ENCODE assay signal across 1 cellular context in genomic region chr12:46385439-46385838, GRCh38.
TF ChIP-seq lines count a peak whose summit lies in the region.

No MANE protein-coding gene starts in this region.

TF ChIP-seq in HepG2, 621 proteins besides CTCF, POLR2A, EP300 and RAD21 (continued from another document and continues in another):
- TF ChIP-seq POGK (CRISPR knock-in tag; conservative IDR thresholded peaks at IDR 0.05) = 0 out of 2 replicates have a peak, but pooled peaks have one; percentile 47
- TF ChIP-seq TBX2 (CRISPR knock-in tag; IDR thresholded peaks at IDR 0.05; ENCODE audit: borderline replicate concordance) = peak; percentile 18; the same call in 1 of the 2 replicates
- no peak for TF ChIP-seq SRSF4 (IDR thresholded peaks at IDR 0.05; ENCODE audit: low read depth, low read length, poor library complexity, severe bottlenecking)
- no peak for TF ChIP-seq ZNF432 (CRISPR knock-in tag; IDR thresholded peaks at IDR 0.05; ENCODE audit: borderline replicate concordance)
- peak; percentile 65 for TF ChIP-seq ZMYM4 (CRISPR knock-in tag; IDR thresholded peaks at IDR 0.05)
- peak; percentile 83 for TF ChIP-seq MED1 (CRISPR knock-in tag; IDR thresholded peaks at IDR 0.05)
- TF ChIP-seq GFI1 (CRISPR knock-in tag; IDR thresholded peaks at IDR 0.05; ENCODE audit: borderline replicate concordance) = peak; percentile 23; the same call in 1 of the 2 replicates
- no peak for TF ChIP-seq CBX1 (IDR thresholded peaks at IDR 0.05; ENCODE audit: low read depth)
- 0 out of 2 replicates have a peak, but pooled peaks have one; percentile 41 for TF ChIP-seq ZNF264 (CRISPR knock-in tag; IDR thresholded peaks at IDR 0.05)
- no peak for TF ChIP-seq MTERF4 (CRISPR knock-in tag; IDR thresholded peaks at IDR 0.05)
- no peak for TF ChIP-seq ZNF703 (CRISPR knock-in tag; IDR thresholded peaks at IDR 0.05; ENCODE audit: borderline replicate concordance)
- TF ChIP-seq NCOA2 (CRISPR knock-in tag; IDR thresholded peaks at IDR 0.05) = peak; percentile 33; the same call in 1 of the 2 replicates
- no peak for TF ChIP-seq ZIK1 (CRISPR knock-in tag; IDR thresholded peaks at IDR 0.05; ENCODE audit: borderline replicate concordance, low read depth)
- no peak for TF ChIP-seq NR3C1 (CRISPR knock-in tag; IDR thresholded peaks at IDR 0.05)
- TF ChIP-seq HBP1 (CRISPR knock-in tag; IDR thresholded peaks at IDR 0.05; ENCODE audit: low read depth) = peak; percentile 79
- TF ChIP-seq UBTF (CRISPR knock-in tag; IDR thresholded peaks at IDR 0.05) = peak; percentile 30; the same call in 1 of the 2 replicates
- TF ChIP-seq TAF1 (CRISPR knock-in tag; IDR thresholded peaks at IDR 0.05) = peak; percentile 39; the same call in 1 of the 2 replicates
- 0 out of 2 replicates have a peak, but pooled peaks have one; percentile 11 for TF ChIP-seq ZNF121 (CRISPR knock-in tag; IDR thresholded peaks at IDR 0.05)
- TF ChIP-seq KAT7 (CRISPR knock-in tag; IDR thresholded peaks at IDR 0.05; ENCODE audit: borderline replicate concordance) = peak; percentile 61; the same call in 1 of the 2 replicates
- TF ChIP-seq ATRX (CRISPR knock-in tag; IDR thresholded peaks at IDR 0.05; ENCODE audit: borderline replicate concordance) = no peak
- TF ChIP-seq AHR (CRISPR knock-in tag; IDR thresholded peaks at IDR 0.05) = no peak
- TF ChIP-seq ZNF761 (CRISPR knock-in tag; conservative IDR thresholded peaks at IDR 0.05) = 0 out of 2 replicates have a peak, but pooled peaks have one; percentile 48
- 0 out of 2 replicates have a peak, but pooled peaks have one; percentile 45 for TF ChIP-seq TGIF2 (CRISPR knock-in tag; IDR thresholded peaks at IDR 0.05)
- no peak for TF ChIP-seq CSRNP1 (CRISPR knock-in tag; IDR thresholded peaks at IDR 0.05)
- TF ChIP-seq KDM3A (CRISPR knock-in tag; IDR thresholded peaks at IDR 0.05; ENCODE audit: low read depth) = no peak
- no peak for TF ChIP-seq ZNF552 (CRISPR knock-in tag; IDR thresholded peaks at IDR 0.05; ENCODE audit: borderline replicate concordance)
- TF ChIP-seq ZNF292 (CRISPR knock-in tag; IDR thresholded peaks at IDR 0.05; ENCODE audit: borderline replicate concordance, low read depth) = peak; percentile 45; the same call in 1 of the 2 replicates
- peak; percentile 63 for TF ChIP-seq MAX (IDR thresholded peaks at IDR 0.05)
- no peak; the same call in 1 of the 2 replicates for TF ChIP-seq ZKSCAN8 (CRISPR knock-in tag; IDR thresholded peaks at IDR 0.05; ENCODE audit: borderline replicate concordance)
- 0 out of 2 replicates have a peak, but pooled peaks have one; percentile 15 for TF ChIP-seq TFE3 (CRISPR knock-in tag; IDR thresholded peaks at IDR 0.05)
- TF ChIP-seq ZNF549 (CRISPR knock-in tag; IDR thresholded peaks at IDR 0.05) = no peak
- TF ChIP-seq ZNF281 (CRISPR knock-in tag; IDR thresholded peaks at IDR 0.05; ENCODE audit: borderline replicate concordance) = no peak
- TF ChIP-seq ZNF609 (CRISPR knock-in tag; IDR thresholded peaks at IDR 0.05; ENCODE audit: borderline replicate concordance) = peak; percentile 45; the same call in 1 of the 2 replicates
- no peak for TF ChIP-seq FOXC1 (CRISPR knock-in tag; IDR thresholded peaks at IDR 0.05; ENCODE audit: borderline replicate concordance)
- TF ChIP-seq ZNF580 (CRISPR knock-in tag; IDR thresholded peaks at IDR 0.05; ENCODE audit: borderline replicate concordance, low read depth) = no peak
- no peak for TF ChIP-seq ZNF225 (CRISPR knock-in tag; IDR thresholded peaks at IDR 0.05)
- no peak for TF ChIP-seq ZNF543 (CRISPR knock-in tag; IDR thresholded peaks at IDR 0.05)
- no peak for TF ChIP-seq TOPORS (CRISPR knock-in tag; IDR thresholded peaks at IDR 0.05)
- TF ChIP-seq PHF21A (CRISPR knock-in tag; IDR thresholded peaks at IDR 0.05) = peak; percentile 36; the same call in 1 of the 2 replicates
